8 cellular contexts compared by ENCODE assay signal in genomic region chr22:38069372-38070249, GRCh38. TPM values are rescaled to one million over a fixed set of nuclear protein-coding genes. Genes with fewer than 3 reads are reported as not detected.
DNase-seq lines count a peak whose midpoint lies in the region; ATAC-seq and TF ChIP-seq lines count a peak whose summit lies in the region.
"Had no signal": no experiment of that assay in that cellular context is flagged by ENCODE, and none has a peak within 500 bp of the region (broad histone marks: within the 10 kb centered on the region; RNA-seq: fewer than 3 reads in every experiment).

No MANE protein-coding gene starts in this region.

- no peak overlapping the region for H3K4me3 Mint-ChIP-seq in immature natural killer cell
- H3K4me3 Mint-ChIP-seq: T-helper 1 cell treated with Interleukin-12 subunit alpha and Interleukin-12 subunit beta and Interleukin-4 antibody, amounts not matched to agents 30 μg/mL and 1 μg/mL, for 36 hours had no signal

- H3K9me3 Mint-ChIP-seq in immature natural killer cell: no peaks in the 10 kb centered on the region
- H3K9me3 Mint-ChIP-seq: T-helper 1 cell treated with Interleukin-12 subunit alpha and Interleukin-12 subunit beta and Interleukin-4 antibody, amounts not matched to agents 30 μg/mL and 1 μg/mL, for 36 hours had no signal

- peak; percentile 66 for TF ChIP-seq CTCF in astrocyte of the spinal cord (IDR thresholded peaks at IDR 0.05; ENCODE audit: low read depth, low read length)
- TF ChIP-seq CTCF in upper lobe of right lung (IDR thresholded peaks at IDR 0.05): peak; percentile 38

- in situ Hi-C loops in astrocyte of the spinal cord (cut with HindIII; ENCODE audit: low sequenced_read_pairs): no loop called here

- H3K4me1 Mint-ChIP-seq in immature natural killer cell: no peaks in the 10 kb centered on the region

- intact Hi-C loops in upper lobe of right lung (cut with DNase I): no loop called here

- H3K4me3 ChIP-seq in MG63 (no peak overlapping the region), astrocyte of the spinal cord (ENCODE audit: low read depth, low read length) (no peak overlapping the region), upper lobe of right lung (no peak overlapping the region)

- H3K27ac Mint-ChIP-seq in immature natural killer cell: peak overlapping the region in 1 of 6 donors; percentile 67
- H3K27ac Mint-ChIP-seq: T-helper 1 cell treated with Interleukin-12 subunit alpha and Interleukin-12 subunit beta and Interleukin-4 antibody, amounts not matched to agents 30 μg/mL and 1 μg/mL, for 36 hours had no signal

- H3K27me3 Mint-ChIP-seq in immature natural killer cell (ENCODE audit: low read depth in 3 of 3): peaks cover 0 to 2% (median 0%) of the 10 kb centered on the region in 3 donors

- DNase-seq in MG63: peak; percentile 31
- DNase-seq in astrocyte of the spinal cord (ENCODE audit: low read depth, low spot score): peak; percentile 49
- no peak for DNase-seq in left lobe of liver (ENCODE audit: low spot score)
- no peak for DNase-seq in upper lobe of right lung
- no peak for DNase-seq in NCI-H2171 treated with DMSO at 0.1 percent for 48 hours (lab: John Stamatoyannopoulos, UW)
- DNase-seq in immature natural killer cell: no peak

- no peak overlapping the region for H3K27ac ChIP-seq in upper lobe of right lung

- peak; percentile 28 for ATAC-seq in left lobe of liver
- ATAC-seq in upper lobe of right lung: no peak
- no peak for ATAC-seq in GM18870 (IDR thresholded peaks at IDR 0.05; ENCODE audit: unreplicated experiment)

- H3K36me3 ChIP-seq in MG63 (no peaks in the 10 kb centered on the region), upper lobe of right lung (peaks cover 81% of the 10 kb centered on the region)

- H3K27me3 ChIP-seq in MG63 (no peaks in the 10 kb centered on the region), upper lobe of right lung (no peaks in the 10 kb centered on the region)

- no peaks in the 10 kb centered on the region for H3K4me1 ChIP-seq in upper lobe of right lung

- H3K36me3 Mint-ChIP-seq in immature natural killer cell: peaks cover 4 to 44% (median 10%) of the 10 kb centered on the region in 3 donors

- H3K9me3 ChIP-seq in MG63 (no peaks in the 10 kb centered on the region), upper lobe of right lung (no peaks in the 10 kb centered on the region)

RNA-seq across cellular contexts. Expression of gene PICK1, which starts 12.4 kb away (rescaled TPM):
- 7.3 and 21.7 TPM in 2 replicates for total RNA-seq in MG63 (2014; rRNA removed; shearing (Covaris generic); ENCODE audit: low replicate concordance)
- total RNA-seq in left lobe of liver (16.8 TPM), upper lobe of right lung (31.8 TPM)
- polyA plus RNA-seq in immature natural killer cell: 10 to 100 TPM in 1 of 3 donors, 1 to 10 TPM in 1, under 1 TPM in 1; 0.12 to 11.1 (median 6.0) TPM

RNA-seq across cellular contexts. Expression of gene SLC16A8, which starts 14.4 kb away (rescaled TPM):
- not detected in 2 replicates for total RNA-seq in MG63 (2014; rRNA removed; shearing (Covaris generic); ENCODE audit: low replicate concordance)
- total RNA-seq in left lobe of liver: not detected
- not detected for total RNA-seq in upper lobe of right lung
- under 1 TPM in 1 of 3 donors, not detected in 2; 0.42 TPM for polyA plus RNA-seq in immature natural killer cell

RNA-seq across cellular contexts. Expression of gene BAIAP2L2, which starts 40.9 kb away (rescaled TPM):
- 20.4 and 63.3 TPM in 2 replicates for total RNA-seq in MG63 (2014; rRNA removed; shearing (Covaris generic); ENCODE audit: low replicate concordance)
- total RNA-seq in left lobe of liver (1.1 TPM), upper lobe of right lung (0.29 TPM)
- polyA plus RNA-seq in immature natural killer cell: under 1 TPM in 1 of 3 donors, not detected in 2; 0.21 TPM

Comparison
In these comparisons a context has a peak if more than half of its experiments do, and no peak if none do; other contexts are left out.
1. DNase-seq: peak in MG63 (single experiment) and astrocyte of the spinal cord (single experiment); none in left lobe of liver (single experiment), upper lobe of right lung (single experiment), NCI-H2171 treated with DMSO at 0.1 percent for 48 hours (single experiment) and immature natural killer cell (0 of 3).
2. RNA of gene BAIAP2L2, which starts 40.9 kb away (total RNA-seq): 20.4 to 63.3 TPM in MG63; 1.1 TPM in left lobe of liver (single experiment) and 0.29 TPM in upper lobe of right lung (single experiment); every median in the first group is over 10 times any median in the second.